8 cellular contexts compared by ENCODE assay signal in genomic region chr5:122845253-122846050, GRCh38. TPM values are rescaled to one million over a fixed set of nuclear protein-coding genes. Genes with fewer than 3 reads are reported as not detected.
A peak's percentile ranks its signal among the peaks of the same experiment; 100 is the strongest.
DNase-seq lines count a peak whose midpoint lies in the region; ATAC-seq and TF ChIP-seq lines count a peak whose summit lies in the region.

SNX24 (plus strand) TSS chr5:122845613; CDS start chr5:122845634, 21 bp downstream.

- peak within 1 kb of the TSS; percentile 82 for H3K4me3 Mint-ChIP-seq in activated naive CD8-positive, alpha-beta T cell treated with anti-CD3 and anti-CD28 coated beads for 36 hours
- peak within 1 kb of the TSS; percentile 82 for H3K4me3 Mint-ChIP-seq in osteocyte (ENCODE audit: unreplicated experiment)

- no peak within 1 kb of the TSS for H3K27ac Mint-ChIP-seq in activated naive CD8-positive, alpha-beta T cell treated with anti-CD3 and anti-CD28 coated beads for 36 hours
- H3K27ac Mint-ChIP-seq in osteocyte (ENCODE audit: unreplicated experiment): peak within 1 kb of the TSS; percentile 85

- TF ChIP-seq RAD21 in Ishikawa (IDR thresholded peaks at IDR 0.05; ENCODE audit: low read depth): peak; percentile 2; the same call in 1 of the 2 replicates

- H3K4me1 ChIP-seq in thoracic aorta (ENCODE audit: control insufficient read depth in 1 of 2, low read depth in 2 of 2): peaks cover 12 to 29% of the 10 kb centered on the region in 2 donors

- H3K9me3 ChIP-seq in thoracic aorta: no peaks in the 10 kb centered on the region

- no peaks in the 10 kb centered on the region for H3K27me3 ChIP-seq in thoracic aorta (replicated peaks; ENCODE audit: insufficient read depth)

- intact Hi-C loops in Right ventricle myocardium inferior (cut with DNase I): loop anchor here (5.0 kb wide), 1 partner anchor 73 kb away; no protein-coding TSS in a partner anchor

- peaks cover 15% of the 10 kb centered on the region for H3K4me1 Mint-ChIP-seq in activated naive CD8-positive, alpha-beta T cell treated with anti-CD3 and anti-CD28 coated beads for 36 hours
- peaks cover 28% of the 10 kb centered on the region for H3K4me1 Mint-ChIP-seq in osteocyte (ENCODE audit: unreplicated experiment)

- ATAC-seq in GM21717 (IDR thresholded peaks at IDR 0.05; ENCODE audit: unreplicated experiment) (peak; percentile 83), SK-N-SH treated with all-trans-retinoic acid at 6 μM for 48 hours (peak; percentile 94), Right ventricle myocardium inferior (peak; percentile 91), thoracic aorta (ENCODE audit: insufficient number of reproducible peaks, low FRiP score, low read depth) (peak; percentile 67)

- H3K36me3 ChIP-seq in thoracic aorta: no peaks in the 10 kb centered on the region

- H3K27me3 Mint-ChIP-seq in activated naive CD8-positive, alpha-beta T cell treated with anti-CD3 and anti-CD28 coated beads for 36 hours: peaks cover 5% of the 10 kb centered on the region
- no peaks in the 10 kb centered on the region for H3K27me3 Mint-ChIP-seq in osteocyte (ENCODE audit: unreplicated experiment)

- peak within 1 kb of the TSS; percentile 82 to 91 for H3K27ac ChIP-seq in thoracic aorta

- no peaks in the 10 kb centered on the region for H3K9me3 Mint-ChIP-seq in activated naive CD8-positive, alpha-beta T cell treated with anti-CD3 and anti-CD28 coated beads for 36 hours
- H3K9me3 Mint-ChIP-seq in osteocyte (ENCODE audit: unreplicated experiment): peaks cover 3% of the 10 kb centered on the region

- no peak for TF ChIP-seq CTCF in osteocyte (IDR thresholded peaks at IDR 0.05)
- TF ChIP-seq CTCF in thoracic aorta (IDR thresholded peaks at IDR 0.05): no peak

- H3K4me3 ChIP-seq in thoracic aorta: peak within 1 kb of the TSS; percentile 99

- DNase-seq in ELR (ENCODE audit: low read depth): peak; percentile 84
- DNase-seq in activated naive CD8-positive, alpha-beta T cell treated with anti-CD3 and anti-CD28 coated beads for 36 hours: peak; percentile 74
- DNase-seq in Right ventricle myocardium inferior (ENCODE audit: missing footprints): peak; percentile 93
- DNase-seq in osteocyte (ENCODE audit: extremely low spot score, unreplicated experiment): peak; percentile 90
- peak; percentile 20 for DNase-seq in thoracic aorta (ENCODE audit: low spot score)

- no peak; the same call in 1 of the 2 replicates for TF ChIP-seq EP300 in Ishikawa (IDR thresholded peaks at IDR 0.05; ENCODE audit: borderline replicate concordance)

- no peaks in the 10 kb centered on the region for H3K36me3 Mint-ChIP-seq in activated naive CD8-positive, alpha-beta T cell treated with anti-CD3 and anti-CD28 coated beads for 36 hours
- peaks cover 2% of the 10 kb centered on the region for H3K36me3 Mint-ChIP-seq in osteocyte (ENCODE audit: unreplicated experiment)

TF ChIP-seq in Ishikawa, 13 proteins besides CTCF, POLR2A, EP300 and RAD21 (continues in another document):
- TF ChIP-seq CEBPB (IDR thresholded peaks at IDR 0.05): no peak
- no peak for TF ChIP-seq CREB1 (IDR thresholded peaks at IDR 0.05; ENCODE audit: low read depth)
- TF ChIP-seq USF1 (IDR thresholded peaks at IDR 0.05): no peak
- TF ChIP-seq YY1 (IDR thresholded peaks at IDR 0.05; ENCODE audit: low read depth): peak; percentile 69
- TF ChIP-seq TCF12 (IDR thresholded peaks at IDR 0.05; ENCODE audit: low read depth): no peak
- no peak for TF ChIP-seq FOXM1 (IDR thresholded peaks at IDR 0.05; ENCODE audit: borderline replicate concordance, low read depth)
- TF ChIP-seq TEAD4 (IDR thresholded peaks at IDR 0.05): 0 out of 2 replicates have a peak, but pooled peaks have one; percentile 15
- TF ChIP-seq EGR1 (IDR thresholded peaks at IDR 0.05): no peak
- no peak for TF ChIP-seq REST (IDR thresholded peaks at IDR 0.05; ENCODE audit: low read depth)
- TF ChIP-seq ZBTB7A (IDR thresholded peaks at IDR 0.05; ENCODE audit: low read depth): peak; percentile 97
- peak; percentile 53; the same call in 1 of the 2 replicates for TF ChIP-seq TAF1 (IDR thresholded peaks at IDR 0.05; ENCODE audit: low read depth)
- no peak for TF ChIP-seq NFIC (IDR thresholded peaks at IDR 0.05)

TF ChIP-seq in SK-N-SH treated with all-trans-retinoic acid at 6 μM for 48 hours, 23 proteins besides CTCF, POLR2A, EP300 and RAD21:
- TF ChIP-seq CREB5 (CRISPR knock-in tag; IDR thresholded peaks at IDR 0.05; ENCODE audit: low read depth) (no peak), ZFP30 (CRISPR knock-in tag; IDR thresholded peaks at IDR 0.05) (no peak), ZNF8 (CRISPR knock-in tag; IDR thresholded peaks at IDR 0.05) (0 out of 2 replicates have a peak, but pooled peaks have one; percentile 8)

RNA-seq across cellular contexts. Expression of gene SNX24, which starts in this region (rescaled TPM):
- 1 to 10 TPM; 1.0 to 1.4 TPM for total RNA-seq in activated naive CD8-positive, alpha-beta T cell treated with anti-CD3 and anti-CD28 coated beads for 36 hours
- total RNA-seq in Right ventricle myocardium inferior (14.0 TPM), osteocyte (7.0 and 10.2 TPM in 2 replicates), thoracic aorta (10 to 100 TPM; 15.6 to 34.2 TPM)

Comparison
In these comparisons a context has a peak if more than half of its experiments do, and no peak if none do; other contexts are left out.
1. Peak in every context shown above with its lines: DNase-seq, ATAC-seq, H3K4me3 ChIP-seq and H3K27ac ChIP-seq.
2. DNase-seq: peak in every context shown above with its lines; median percentile 93 in Right ventricle myocardium inferior; 90 in osteocyte; 84 in ELR; 74 in activated naive CD8-positive, alpha-beta T cell treated with anti-CD3 and anti-CD28 coated beads for 36 hours; 20 in thoracic aorta.